ENCODE assay signal across 20 cellular contexts in genomic region chr11:126451211-126451802, GRCh38.
"Had no signal": no experiment of that assay in that cellular context is flagged by ENCODE, and none has a peak within 500 bp of the region (broad histone marks: within the 10 kb centered on the region; RNA-seq: fewer than 3 reads in every experiment).

No MANE protein-coding gene starts in this region.

- H3K27me3 Mint-ChIP-seq: activated naive CD8-positive, alpha-beta T cell; activated T-cell treated with anti-CD3 and anti-CD28 coated beads, Interleukin-2, amount 50 U/mL, for 24 hours; activated T-helper 17 cell treated with anti-CD3 and anti-CD28 coated beads, Interleukin-2, amount 50 U/mL, for 72 hours; central memory CD8-positive, alpha-beta T cell had no signal

- H3K4me1 Mint-ChIP-seq: central memory CD8-positive, alpha-beta T cell; stimulated activated memory B cell treated with anti-CD40 and anti-IgM and Interleukin-4, amounts not matched to agents 10 μg/mL and 1 μg/mL and 100 μg/mL, for 72 hours had no signal

- H3K36me3 ChIP-seq: adrenal gland, ascending aorta, breast epithelium, esophagus squamous epithelium, gastrocnemius medialis, pancreas, thyroid gland had no signal

- H3K27me3 ChIP-seq: adrenal gland, ascending aorta, breast epithelium, thyroid gland had no signal

- H3K27ac Mint-ChIP-seq: activated naive CD8-positive, alpha-beta T cell; activated T-cell treated with anti-CD3 and anti-CD28 coated beads, Interleukin-2, amount 50 U/mL, for 24 hours; activated T-helper 17 cell treated with anti-CD3 and anti-CD28 coated beads, Interleukin-2, amount 50 U/mL, for 72 hours; natural killer cell; stimulated activated memory B cell treated with anti-CD40 and anti-IgM and Interleukin-4, amounts not matched to agents 10 μg/mL and 1 μg/mL and 100 μg/mL, for 72 hours had no signal

- H3K36me3 Mint-ChIP-seq: activated naive CD8-positive, alpha-beta T cell; natural killer cell; stimulated activated memory B cell treated with anti-CD40 and anti-IgM and Interleukin-4, amounts not matched to agents 10 μg/mL and 1 μg/mL and 100 μg/mL, for 72 hours had no signal

- DNase-seq: activated T-cell treated with anti-CD3 and anti-CD28 coated beads, Interleukin-2, amount 50 U/mL, for 24 hours; adrenal gland; effector memory CD4-positive, alpha-beta T cell; esophagus squamous epithelium; gastrocnemius medialis; hippocampal formation; left ventricle myocardium superior; mammary epithelial cell; midbrain; natural killer cell; pancreas; right cardiac atrium; thyroid gland had no signal

- H3K4me3 ChIP-seq: adrenal gland, ascending aorta, breast epithelium, esophagus squamous epithelium, gastrocnemius medialis, pancreas, thyroid gland had no signal

- H3K9me3 ChIP-seq: adrenal gland, ascending aorta, breast epithelium, esophagus squamous epithelium, gastrocnemius medialis, pancreas, thyroid gland had no signal

- H3K4me3 Mint-ChIP-seq: activated naive CD8-positive, alpha-beta T cell; activated T-cell treated with anti-CD3 and anti-CD28 coated beads, Interleukin-2, amount 50 U/mL, for 24 hours; activated T-helper 17 cell treated with anti-CD3 and anti-CD28 coated beads, Interleukin-2, amount 50 U/mL, for 72 hours; central memory CD8-positive, alpha-beta T cell; natural killer cell; stimulated activated memory B cell treated with anti-CD40 and anti-IgM and Interleukin-4, amounts not matched to agents 10 μg/mL and 1 μg/mL and 100 μg/mL, for 72 hours had no signal

- H3K4me1 ChIP-seq: adrenal gland, ascending aorta, breast epithelium, gastrocnemius medialis, pancreas, thyroid gland had no signal

- H3K27ac ChIP-seq: adrenal gland, ascending aorta, breast epithelium, esophagus squamous epithelium, gastrocnemius medialis, pancreas, thyroid gland had no signal

- ATAC-seq: activated CD4-positive, CD25-positive, alpha-beta regulatory T cell treated with anti-CD3 and anti-CD28 coated beads, Interleukin-2, amount 50 U/mL, for 24 hours; activated T-helper 17 cell treated with anti-CD3 and anti-CD28 coated beads, Interleukin-2, amount 50 U/mL, for 72 hours; gastrocnemius medialis; left ventricle myocardium superior; pancreas; right cardiac atrium; stimulated activated memory B cell treated with anti-CD40 and anti-IgM and Interleukin-4, amounts not matched to agents 10 μg/mL and 1 μg/mL and 100 μg/mL, for 72 hours had no signal
